In genomic region chr16:31107465-31107867, GRCh38 we compare ENCODE assay signal across 8 cellular contexts. TPM values are rescaled to one million over a fixed set of nuclear protein-coding genes. Genes with fewer than 3 reads are reported as not detected.
DNase-seq lines count a peak whose midpoint lies in the region; ATAC-seq and TF ChIP-seq lines count a peak whose summit lies in the region.

No MANE protein-coding gene starts in this region.

- H3K4me1 ChIP-seq in DOHH2 (ENCODE audit: control insufficient read depth, low read length) (peaks cover 23% of the 10 kb centered on the region), MM.1S (ENCODE audit: low read length) (0 out of 2 replicates have a peak, but pooled peaks cover 11% of the 10 kb centered on the region), gastroesophageal sphincter (peaks cover 0 to 56% (median 10%) of the 10 kb centered on the region in 3 donors)

- no peak overlapping the region; the same call in 1 of the 2 replicates for H3K9ac ChIP-seq in MM.1S (ENCODE audit: low read length)

- peak overlapping the region; percentile 84 for H2AFZ ChIP-seq in MM.1S (ENCODE audit: low read length)

- peak; percentile 48 for ATAC-seq in GM21515 (IDR thresholded peaks at IDR 0.05; ENCODE audit: unreplicated experiment)
- ATAC-seq in gastroesophageal sphincter: no peak
- ATAC-seq in HG02840 (IDR thresholded peaks at IDR 0.05; ENCODE audit: low FRiP score, unreplicated experiment): no peak

- H3K27me3 ChIP-seq in DOHH2 (ENCODE audit: control insufficient read depth, low read length) (no peaks in the 10 kb centered on the region), MM.1S (replicated peaks; ENCODE audit: insufficient read depth, low read length) (no peaks in the 10 kb centered on the region), gastroesophageal sphincter (no peaks in the 10 kb centered on the region)

- no peaks in the 10 kb centered on the region for H3F3A ChIP-seq in DOHH2 (ENCODE audit: control insufficient read depth, insufficient read depth)
- peaks cover 17% of the 10 kb centered on the region for H3F3A ChIP-seq in MM.1S (ENCODE audit: insufficient read depth, low read length)

- H3K27ac ChIP-seq in DOHH2 (ENCODE audit: low read depth, low read length) (0 out of 2 replicates have a peak overlapping the region, but pooled peaks have one; percentile 36), MM.1S (ENCODE audit: low read length) (peak overlapping the region; percentile 76; the same call in 1 of the 2 replicates), gastroesophageal sphincter (peak overlapping the region in 3 of 4 donors; percentile 93 to 94 (median 93))

- peak overlapping the region; percentile 92 for H3K4me3 ChIP-seq in DOHH2 (ENCODE audit: low read length)
- peak overlapping the region; percentile 98; the same call in 1 of the 2 replicates for H3K4me3 ChIP-seq in MM.1S (ENCODE audit: low read length)
- no peak overlapping the region for H3K4me3 ChIP-seq in gastroesophageal sphincter

- peak overlapping the region; percentile 99 for H3K4me2 ChIP-seq in DOHH2 (ENCODE audit: low read length)
- H3K4me2 ChIP-seq in MM.1S (ENCODE audit: low read depth, low read length): peak overlapping the region; percentile 97

- H3K36me3 ChIP-seq in DOHH2 (ENCODE audit: control insufficient read depth, low read length) (peaks cover 33% of the 10 kb centered on the region), MM.1S (replicated peaks; ENCODE audit: insufficient read depth, low read length) (no peaks in the 10 kb centered on the region), gastroesophageal sphincter (peaks cover 0 to 34% of the 10 kb centered on the region in 2 donors)

- no peak for TF ChIP-seq EP300 in gastroesophageal sphincter (IDR thresholded peaks at IDR 0.05)

- DNase-seq in MM.1S: peak; percentile 76
- DNase-seq in effector CD8-positive, alpha-beta T cell (lab: John Stamatoyannopoulos, UW): no peak
- no peak for DNase-seq in GF-D8 (lab: John Stamatoyannopoulos, UW)
- DNase-seq in NCI-H748 (lab: John Stamatoyannopoulos, UW; ENCODE audit: unreplicated experiment): no peak

- WGBS in gastroesophageal sphincter (ENCODE audit: low coverage in 1 of 2), 2 donors: 84 to 94% methylated on average over 6 of the region's 6 CpGs

- no peaks in the 10 kb centered on the region for H3K9me2 ChIP-seq in DOHH2 (replicated peaks; ENCODE audit: control insufficient read depth, low read length)
- no peaks in the 10 kb centered on the region for H3K9me2 ChIP-seq in MM.1S (replicated peaks; ENCODE audit: insufficient read depth, low read length)

- H4K20me1 ChIP-seq in DOHH2 (ENCODE audit: control insufficient read depth, insufficient read depth, low read depth, low read length) (no peaks in the 10 kb centered on the region), MM.1S (ENCODE audit: insufficient read depth, low read length) (no peaks in the 10 kb centered on the region)

- H3K9me3 ChIP-seq in DOHH2 (ENCODE audit: control insufficient read depth, insufficient read depth, low read length) (no peaks in the 10 kb centered on the region), MM.1S (replicated peaks; ENCODE audit: insufficient read depth, low read length) (no peaks in the 10 kb centered on the region), gastroesophageal sphincter (no peaks in the 10 kb centered on the region)

- H3K79me2 ChIP-seq in DOHH2 (ENCODE audit: control insufficient read depth, low read length) (peaks cover 20% of the 10 kb centered on the region), MM.1S (ENCODE audit: low read length) (peaks cover 19% of the 10 kb centered on the region)

- TF ChIP-seq CTCF in DOHH2 (IDR thresholded peaks at IDR 0.05; ENCODE audit: low read depth, low read length, poor library complexity, severe bottlenecking) (no peak), MM.1S (IDR thresholded peaks at IDR 0.05; ENCODE audit: low read length) (no peak), gastroesophageal sphincter (IDR thresholded peaks at IDR 0.05) (no peak)

- TF ChIP-seq POLR2A in gastroesophageal sphincter (IDR thresholded peaks at IDR 0.05): no peak

RNA-seq across cellular contexts. Expression of gene BCKDK, which starts 0.7 kb away (rescaled TPM):
- total RNA-seq in gastroesophageal sphincter: 10 to 100 TPM; 26.5 to 70.2 (median 39.8) TPM

RNA-seq across cellular contexts. Expression of gene KAT8, which starts 10.0 kb away (rescaled TPM):
- total RNA-seq in gastroesophageal sphincter: 10 to 100 TPM; 65.6 to 81.4 (median 72.3) TPM

RNA-seq across cellular contexts. Expression of gene VKORC1, which starts 12.9 kb away (rescaled TPM):
- total RNA-seq in gastroesophageal sphincter: 100 to 1,000 TPM in 3 of 4 donors, 10 to 100 TPM in 1; 93.6 to 119 (median 107) TPM

RNA-seq across cellular contexts. Expression of gene PRSS53, which starts 18.7 kb away (rescaled TPM):
- total RNA-seq in gastroesophageal sphincter: 1 to 10 TPM in 3 of 4 donors, under 1 TPM in 1; 0.25 to 4.4 (median 2.6) TPM

RNA-seq across cellular contexts. Expression of gene PRSS8, which starts 28.1 kb away (rescaled TPM):
- 1 to 10 TPM in 1 of 4 donors, not detected in 3; 4.1 TPM for total RNA-seq in gastroesophageal sphincter

Comparison
In these comparisons a context has a peak if more than half of its experiments do, and no peak if none do; other contexts are left out.
1. H3K27ac ChIP-seq: peak in every context shown above with its lines; median percentile 93 in gastroesophageal sphincter; 76 in MM.1S; 36 in DOHH2.
2. H3K4me3 ChIP-seq: peak in DOHH2 (single experiment) and MM.1S (single experiment); none in gastroesophageal sphincter (0 of 2).